ENCODE assay signal across 20 cellular contexts in genomic region chr6:52125139-52125538, GRCh38. TPM values are rescaled to one million over a fixed set of nuclear protein-coding genes. Genes with fewer than 3 reads are reported as not detected.
DNase-seq lines count a peak whose midpoint lies in the region; ATAC-seq, FAIRE-seq and TF ChIP-seq lines count a peak whose summit lies in the region.
"Had no signal": no experiment of that assay in that cellular context is flagged by ENCODE, and none has a peak within 500 bp of the region (broad histone marks: within the 10 kb centered on the region; RNA-seq: fewer than 3 reads in every experiment).

No MANE protein-coding gene starts in this region.

- H3K4me1 ChIP-seq in kidney (ENCODE audit: control insufficient read depth in 1 of 2, insufficient read depth in 1 of 2, low read depth in 1 of 2, low read length in 2 of 2) (peaks cover 5 to 55% of the 10 kb centered on the region in 2 donors), mesenchymal stem cell (ENCODE audit: control insufficient read depth, insufficient read depth, low read depth, low read length) (peaks cover 2% of the 10 kb centered on the region), small intestine (ENCODE audit: control insufficient read depth in 2 of 2, insufficient read depth in 1 of 2, low read depth in 1 of 2, low read length in 1 of 2) (no peaks in the 10 kb centered on the region), psoas muscle (peaks cover 6% of the 10 kb centered on the region)
- H3K4me1 ChIP-seq: BE2C had no signal

- no peaks in the 10 kb centered on the region for H3K79me1 ChIP-seq in mesenchymal stem cell (replicated peaks; ENCODE audit: low read length, poor library complexity, severe bottlenecking)

- peak overlapping the region; percentile 62 for H2AK5ac ChIP-seq in mesenchymal stem cell (ENCODE audit: low read length, severe bottlenecking)

- H2BK15ac ChIP-seq in mesenchymal stem cell (ENCODE audit: low read depth, poor library complexity, severe bottlenecking), result no peak overlapping the region

- H3K27me3 ChIP-seq in mesenchymal stem cell (ENCODE audit: control insufficient read depth in 1 of 2, insufficient read depth in 1 of 2, low read length in 2 of 2) (peaks cover 0 to 6% of the 10 kb centered on the region in 2 experiments), small intestine (ENCODE audit: control insufficient read depth in 2 of 2, insufficient read depth in 2 of 2, low read length in 2 of 2) (peaks cover 0 to 2% of the 10 kb centered on the region in 2 donors), psoas muscle (ENCODE audit: insufficient read depth in 3 of 3, low read length in 2 of 3) (no peaks in the 10 kb centered on the region)

- H3K4me3 Mint-ChIP-seq in stimulated activated naive CD8-positive, alpha-beta T cell treated with anti-CD3 and anti-CD28 coated beads, Interleukin-15, amount 100 ng/mL, for 72 hours, result no peak overlapping the region
- H3K4me3 Mint-ChIP-seq: CD4-positive, CD25-positive, alpha-beta regulatory T cell had no signal

- H3K4me3 ChIP-seq in kidney (ENCODE audit: low read length in 2 of 2) (peak overlapping the region in 1 of 2 donors; percentile 37), mesenchymal stem cell (ENCODE audit: insufficient read depth in 1 of 2, low read depth in 1 of 2, low read length in 2 of 2) (no peak overlapping the region), small intestine (ENCODE audit: low read depth in 1 of 2, low read length in 2 of 2) (no peak overlapping the region), psoas muscle (no peak overlapping the region)

- H3K36me3 ChIP-seq in kidney (ENCODE audit: control insufficient read depth in 1 of 2, insufficient read depth in 2 of 2, low read length in 2 of 2) (no peaks in the 10 kb centered on the region), mesenchymal stem cell (ENCODE audit: control insufficient read depth in 1 of 2, insufficient read depth in 2 of 2, low read depth in 1 of 2, low read length in 2 of 2) (no peaks in the 10 kb centered on the region), small intestine (ENCODE audit: control insufficient read depth in 2 of 2, insufficient read depth in 2 of 2, low read length in 2 of 2) (no peaks in the 10 kb centered on the region), psoas muscle (ENCODE audit: insufficient read depth in 1 of 2, low read depth in 1 of 2) (no peaks in the 10 kb centered on the region)
- H3K36me3 ChIP-seq: BE2C had no signal

- ATAC-seq in stimulated activated naive CD8-positive, alpha-beta T cell treated with anti-CD3 and anti-CD28 coated beads, Interleukin-15, Interleukin-2, amounts not matched to agents 100 U/mL and 50 U/mL, for 24 hours, result peak; percentile 9
- ATAC-seq in stimulated activated naive CD8-positive, alpha-beta T cell treated with anti-CD3 and anti-CD28 coated beads, Interleukin-15, amount 100 ng/mL, for 72 hours, result no peak
- no peak for ATAC-seq in GM18909 (IDR thresholded peaks at IDR 0.05; ENCODE audit: poor library complexity, unreplicated experiment)
- ATAC-seq in psoas muscle, result no peak

- H3K9ac ChIP-seq in kidney (ENCODE audit: low read length in 2 of 2), result peak overlapping the region in 1 of 2 donors; percentile 38
- H3K9ac ChIP-seq in mesenchymal stem cell (ENCODE audit: low read length), result no peak overlapping the region

- peaks cover 7 to 9% of the 10 kb centered on the region in 2 donors for H3K9me3 Mint-ChIP-seq in stimulated activated naive CD8-positive, alpha-beta T cell treated with anti-CD3 and anti-CD28 coated beads, Interleukin-15, amount 100 ng/mL, for 72 hours

- no peak overlapping the region for H3K18ac ChIP-seq in mesenchymal stem cell (ENCODE audit: low read depth in 1 of 2, low read length in 2 of 2)

- no peak overlapping the region for H3K4ac ChIP-seq in mesenchymal stem cell (ENCODE audit: low read depth in 1 of 2, low read length in 2 of 2)

- no peak overlapping the region for H4K8ac ChIP-seq in mesenchymal stem cell (ENCODE audit: low read length)

- DNase-seq in stimulated activated naive CD8-positive, alpha-beta T cell treated with anti-CD3 and anti-CD28 coated beads, Interleukin-15, Interleukin-2, amounts not matched to agents 100 U/mL and 50 U/mL, for 24 hours, result no peak
- DNase-seq in stimulated activated naive CD8-positive, alpha-beta T cell treated with anti-CD3 and anti-CD28 coated beads, Interleukin-15, amount 100 ng/mL, for 72 hours, result no peak
- DNase-seq in kidney (peak; percentile 74), mesenchymal stem cell (no peak), small intestine (no peak), psoas muscle (no peak), KBM-7 (no peak)
- DNase-seq: BE2C; CD4-positive, CD25-positive, alpha-beta regulatory T cell; COR-L47; DMS79 treated with DMSO at 0.1 percent for 48 hours; NCI-H1436; NCI-H1930; NCI-H226; NCI-H524; SIG-M5 had no signal

- no peaks in the 10 kb centered on the region for H3K4me1 Mint-ChIP-seq in stimulated activated naive CD8-positive, alpha-beta T cell treated with anti-CD3 and anti-CD28 coated beads, Interleukin-15, amount 100 ng/mL, for 72 hours
- H3K4me1 Mint-ChIP-seq: CD4-positive, CD25-positive, alpha-beta regulatory T cell had no signal

- H3K27ac Mint-ChIP-seq in stimulated activated naive CD8-positive, alpha-beta T cell treated with anti-CD3 and anti-CD28 coated beads, Interleukin-15, amount 100 ng/mL, for 72 hours, result no peak overlapping the region
- H3K27ac Mint-ChIP-seq: CD4-positive, CD25-positive, alpha-beta regulatory T cell had no signal

- H2BK5ac ChIP-seq in mesenchymal stem cell (ENCODE audit: low read depth, low read length, poor library complexity, severe bottlenecking), result peak overlapping the region; percentile 93

- no peak overlapping the region for H3K23ac ChIP-seq in mesenchymal stem cell (ENCODE audit: low read length in 2 of 2)

- intact Hi-C loops in kidney (cut with DNase I), result no loop called here
- intact Hi-C loops in psoas muscle (cut with DNase I), result no loop called here

- H3K4me2 ChIP-seq in mesenchymal stem cell (ENCODE audit: low read length, poor library complexity, severe bottlenecking), result peak overlapping the region; percentile 61

- peaks cover 57% of the 10 kb centered on the region for H3K27me3 Mint-ChIP-seq in stimulated activated naive CD8-positive, alpha-beta T cell treated with anti-CD3 and anti-CD28 coated beads, Interleukin-15, amount 100 ng/mL, for 72 hours

- no peak overlapping the region for H2BK12ac ChIP-seq in mesenchymal stem cell (ENCODE audit: low read length in 2 of 2)

- H3K27ac ChIP-seq in kidney (ENCODE audit: low read depth in 2 of 2, low read length in 2 of 2) (peak overlapping the region; percentile 90 to 94), mesenchymal stem cell (ENCODE audit: low read length, poor library complexity, severe bottlenecking) (peak overlapping the region; percentile 98), small intestine (ENCODE audit: low read depth in 1 of 2, low read length in 1 of 2) (no peak overlapping the region), psoas muscle (no peak overlapping the region)
- H3K27ac ChIP-seq: RWPE1 had no signal

- H2AFZ ChIP-seq in mesenchymal stem cell (ENCODE audit: low read depth, low read length), result no peak overlapping the region

- in situ Hi-C loops in KBM-7 (cut with MboI; ENCODE audit: low pct_unique_long_range_greater_than_20kb, low sequenced_read_pairs), result no loop called here

- no peak for FAIRE-seq in kidney (lab: Jason Lieb, UNC)
- no peak for FAIRE-seq in small intestine (lab: Jason Lieb, UNC)

- no peak overlapping the region for H3K14ac ChIP-seq in mesenchymal stem cell (ENCODE audit: low read length in 2 of 2)

- no peaks in the 10 kb centered on the region for H3K9me3 ChIP-seq in kidney (ENCODE audit: control insufficient read depth in 1 of 2, low read length in 2 of 2)
- H3K9me3 ChIP-seq in mesenchymal stem cell (ENCODE audit: control insufficient read depth, low read length), result no peaks in the 10 kb centered on the region
- no peaks in the 10 kb centered on the region for H3K9me3 ChIP-seq in small intestine (ENCODE audit: control insufficient read depth, low read depth)
- no peaks in the 10 kb centered on the region for H3K9me3 ChIP-seq in psoas muscle

- H4K91ac ChIP-seq in mesenchymal stem cell (ENCODE audit: low read length), result no peak overlapping the region

- no peak overlapping the region for H2BK120ac ChIP-seq in mesenchymal stem cell (ENCODE audit: low read depth, low read length)

- 76% methylated on average over 2 of the region's 3 CpGs for WGBS in mesenchymal stem cell
- WGBS in small intestine, 3 donors, result 31 to 50% (median 45%) methylated on average over 3 of the region's 3 CpGs
- 84 to 88% (median 86%) methylated on average over 3 of the region's 3 CpGs for WGBS in psoas muscle, 3 donors

- TF ChIP-seq CTCF in kidney (IDR thresholded peaks at IDR 0.05; ENCODE audit: borderline replicate concordance, extremely low read depth, insufficient read depth) (no peak), psoas muscle (IDR thresholded peaks at IDR 0.05) (no peak)

RNA-seq across cellular contexts. Expression of gene PKHD1, which starts 37.7 kb away (rescaled TPM):
- total RNA-seq in kidney (77.5 TPM), psoas muscle (under 1 TPM in 3 of 4 donors, not detected in 1; 0.02 to 0.11 (median 0.04) TPM)
- polyA plus RNA-seq in kidney (ENCODE audit: insufficient read depth, low read depth, low replicate concordance) (6.0 TPM), small intestine (under 1 TPM in 1 of 3 donors, not detected in 2; under 0.01 TPM), psoas muscle (under 1 TPM in 2 of 3 donors, not detected in 1; under 0.01 to 0.01 TPM)
- not detected for polyA plus RNA-seq in mesenchymal stem cell (2013, experiment 1 of 2)
- polyA plus RNA-seq in mesenchymal stem cell (2013, experiment 2 of 2), result not detected
- total RNA-seq: A172, H4 had no signal
- polyA plus RNA-seq: CD4-positive, CD25-positive, alpha-beta regulatory T cell had no signal

Comparison
In these comparisons a context has a peak if more than half of its experiments do, and no peak if none do; other contexts are left out.
1. H3K27ac ChIP-seq: peak in kidney (2 of 2) and mesenchymal stem cell (single experiment); none in small intestine (0 of 2) and psoas muscle (single experiment).